16 cellular contexts compared by ENCODE assay signal in genomic region chr17:37083461-37083860, GRCh38.
"Had no signal": no experiment of that assay in that cellular context is flagged by ENCODE, and none has a peak within 500 bp of the region (broad histone marks: within the 10 kb centered on the region; RNA-seq: fewer than 3 reads in every experiment).

No MANE protein-coding gene starts in this region.

- H3K27ac Mint-ChIP-seq: activated B cell treated with CpG ODN at 0.5 μM for 24 hours; activated CD4-positive, alpha-beta memory T cell treated with anti-CD3 and anti-CD28 coated beads, Interleukin-2, amount 10 ng/mL, durations not matched to agents 7 days and 5 days; activated CD8-positive, alpha-beta memory T cell treated with anti-CD3 and anti-CD28 coated beads, Interleukin-2, amount 10 ng/mL, durations not matched to agents 7 days and 5 days; activated naive CD8-positive, alpha-beta T cell treated with anti-CD3 and anti-CD28 coated beads for 36 hours; stimulated activated naive CD8-positive, alpha-beta T cell treated with anti-CD3 and anti-CD28 coated beads, Interleukin-15, Interleukin-2, amounts not matched to agents 100 ng/mL and 50 ng/mL, for 24 hours; T-helper 2 cell treated with Interferon-gamma antibody and Interleukin-4, amounts not matched to agents 5 μg/mL and 100 μg/mL, for 36 hours had no signal

- H3K9me3 ChIP-seq: prostate gland, upper lobe of left lung had no signal

- H3K27me3 Mint-ChIP-seq: activated B cell treated with CpG ODN at 0.5 μM for 24 hours; activated CD4-positive, alpha-beta memory T cell treated with anti-CD3 and anti-CD28 coated beads, Interleukin-2, amount 10 ng/mL, durations not matched to agents 7 days and 5 days; activated CD8-positive, alpha-beta memory T cell treated with anti-CD3 and anti-CD28 coated beads, Interleukin-2, amount 10 ng/mL, durations not matched to agents 7 days and 5 days; activated naive CD8-positive, alpha-beta T cell treated with anti-CD3 and anti-CD28 coated beads for 36 hours; stimulated activated naive CD8-positive, alpha-beta T cell treated with anti-CD3 and anti-CD28 coated beads, Interleukin-15, Interleukin-2, amounts not matched to agents 100 ng/mL and 50 ng/mL, for 24 hours had no signal

- H3K4me1 Mint-ChIP-seq: activated B cell treated with CpG ODN at 0.5 μM for 24 hours had no signal

- ATAC-seq: activated CD8-positive, alpha-beta memory T cell treated with anti-CD3 and anti-CD28 coated beads, Interleukin-2, amount 10 ng/mL, durations not matched to agents 7 days and 5 days had no signal

- DNase-seq: activated B cell treated with CpG ODN at 0.5 μM for 24 hours; activated CD4-positive, alpha-beta memory T cell treated with anti-CD3 and anti-CD28 coated beads, Interleukin-2, amount 10 ng/mL, durations not matched to agents 7 days and 5 days; activated CD4-positive, alpha-beta T cell treated with anti-CD3 and anti-CD28 coated beads for 4 hours; activated CD8-positive, alpha-beta memory T cell treated with anti-CD3 and anti-CD28 coated beads, Interleukin-2, amount 10 ng/mL, durations not matched to agents 7 days and 5 days; activated naive CD8-positive, alpha-beta T cell treated with anti-CD3 and anti-CD28 coated beads for 36 hours; amygdala; dermis blood vessel endothelial cell; effector memory CD4-positive, alpha-beta T cell; esophagus squamous epithelium; heart right ventricle; stimulated activated CD4-positive, alpha-beta T cell treated with anti-CD3 and anti-CD28 coated beads, Interleukin-12 subunit alpha, Interleukin-12 subunit beta, amount 100 ng/mL, for 4 hours; stimulated activated CD4-positive, alpha-beta T cell treated with anti-CD3 and anti-CD28 coated beads, Interleukin-2, amount 100 ng/mL, for 24 hours had no signal

- H3K4me3 Mint-ChIP-seq: activated B cell treated with CpG ODN at 0.5 μM for 24 hours; activated CD4-positive, alpha-beta memory T cell treated with anti-CD3 and anti-CD28 coated beads, Interleukin-2, amount 10 ng/mL, durations not matched to agents 7 days and 5 days; activated CD8-positive, alpha-beta memory T cell treated with anti-CD3 and anti-CD28 coated beads, Interleukin-2, amount 10 ng/mL, durations not matched to agents 7 days and 5 days; activated naive CD8-positive, alpha-beta T cell treated with anti-CD3 and anti-CD28 coated beads for 36 hours; stimulated activated naive CD8-positive, alpha-beta T cell treated with anti-CD3 and anti-CD28 coated beads, Interleukin-15, Interleukin-2, amounts not matched to agents 100 ng/mL and 50 ng/mL, for 24 hours; T-helper 2 cell treated with Interferon-gamma antibody and Interleukin-4, amounts not matched to agents 5 μg/mL and 100 μg/mL, for 36 hours had no signal
